ENCODE assay signal across 15 cellular contexts in the genomic region with DNA sequence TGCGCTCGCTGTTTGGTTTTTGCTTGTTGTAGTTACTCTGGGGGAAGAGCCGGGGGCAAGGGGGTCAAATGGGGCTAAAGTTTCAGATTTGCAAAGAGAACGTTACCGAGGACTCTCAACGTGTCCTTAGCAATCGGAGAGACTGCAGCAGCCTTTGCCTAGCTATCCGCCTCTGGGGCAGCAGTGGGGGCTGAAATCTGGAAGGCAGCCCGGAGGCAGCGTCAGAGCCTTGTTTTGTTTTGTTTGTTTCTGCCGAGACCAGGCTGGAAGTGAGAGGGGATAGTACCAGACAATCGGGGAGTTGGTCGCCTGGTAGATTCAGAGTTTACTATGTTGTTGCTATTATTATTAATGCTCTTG. TPM values are rescaled to one million over a fixed set of nuclear protein-coding genes. Genes with fewer than 3 reads are reported as not detected.
DNase-seq lines count a peak whose midpoint lies in the region; ATAC-seq, FAIRE-seq and TF ChIP-seq lines count a peak whose summit lies in the region.
"Had no signal": no experiment of that assay in that cellular context is flagged by ENCODE, and none has a peak within 500 bp of the region (broad histone marks: within the 10 kb centered on the region; RNA-seq: fewer than 3 reads in every experiment).

No MANE protein-coding gene starts in this region.

- H3K27ac ChIP-seq in HEK293 (ENCODE audit: extremely low read depth, low read depth, low read length) (no peak overlapping the region; the same call in 1 of the 2 replicates), cingulate gyrus (ENCODE audit: low read depth, low read length) (peak overlapping the region; percentile 96), kidney (ENCODE audit: low read depth in 2 of 2, low read length in 2 of 2) (no peak overlapping the region), stomach (no peak overlapping the region)
- H3K27ac ChIP-seq: uterus had no signal

- H3K4me1 ChIP-seq in HEK293 (ENCODE audit: control insufficient read depth, insufficient read depth, low read length) = peaks cover 6% of the 10 kb centered on the region
- H3K4me1 ChIP-seq in kidney (ENCODE audit: control insufficient read depth in 1 of 2, insufficient read depth in 1 of 2, low read depth in 1 of 2, low read length in 2 of 2) = no peaks in the 10 kb centered on the region
- H3K4me1 ChIP-seq in stomach = peaks cover 0 to 16% (median 12%) of the 10 kb centered on the region in 4 donors
- H3K4me1 ChIP-seq: uterus had no signal

- no peaks in the 10 kb centered on the region for H3K9me3 Mint-ChIP-seq in activated CD4-positive, alpha-beta T cell treated with anti-CD3 and anti-CD28 coated beads, Interleukin-2, amount 10 ng/mL, durations not matched to agents 7 days and 5 days

- no peak for FAIRE-seq in kidney (lab: Jason Lieb, UNC)

- peaks cover 0 to 49% (median 25%) of the 10 kb centered on the region in 3 donors for H3K27me3 ChIP-seq in stomach

- no peak for TF ChIP-seq CTCF in HEK293 (tag by site-specific recombination; IDR thresholded peaks at IDR 0.05)
- no peak for TF ChIP-seq CTCF in kidney (IDR thresholded peaks at IDR 0.05; ENCODE audit: borderline replicate concordance, extremely low read depth, insufficient read depth)
- TF ChIP-seq CTCF in stomach (IDR thresholded peaks at IDR 0.05) = no peak

- no peak overlapping the region for H3K27ac Mint-ChIP-seq in activated CD4-positive, alpha-beta T cell treated with anti-CD3 and anti-CD28 coated beads, Interleukin-2, amount 10 ng/mL, durations not matched to agents 7 days and 5 days

- TF ChIP-seq EP300 in stomach (IDR thresholded peaks at IDR 0.05) = no peak

- H3K4me3 Mint-ChIP-seq in activated CD4-positive, alpha-beta T cell treated with anti-CD3 and anti-CD28 coated beads, Interleukin-2, amount 10 ng/mL, durations not matched to agents 7 days and 5 days = no peak overlapping the region

- no peaks in the 10 kb centered on the region for H3K36me3 ChIP-seq in HEK293 (ENCODE audit: control insufficient read depth in 2 of 2, insufficient read depth in 1 of 2, low read length in 2 of 2)
- H3K36me3 ChIP-seq in kidney (ENCODE audit: control insufficient read depth in 1 of 2, insufficient read depth in 2 of 2, low read length in 2 of 2) = no peaks in the 10 kb centered on the region
- H3K36me3 ChIP-seq in stomach = no peaks in the 10 kb centered on the region
- H3K36me3 ChIP-seq: uterus had no signal

- H3K4me3 ChIP-seq in HEK293 (ENCODE audit: low read depth, low read length) (peak overlapping the region; percentile 47), kidney (ENCODE audit: low read length in 2 of 2) (peak overlapping the region; percentile 50 to 51), stomach (peak overlapping the region; percentile 24 to 42 (median 32))
- H3K4me3 ChIP-seq: lung, uterus had no signal

- no peaks in the 10 kb centered on the region for H3K9me3 ChIP-seq in HEK293 (ENCODE audit: control insufficient read depth, insufficient read depth, low read depth, low read length)
- no peaks in the 10 kb centered on the region for H3K9me3 ChIP-seq in kidney (ENCODE audit: control insufficient read depth in 1 of 2, low read length in 2 of 2)
- H3K9me3 ChIP-seq in stomach = no peaks in the 10 kb centered on the region
- H3K9me3 ChIP-seq: uterus had no signal

- POLR2A ChIA-PET in HEK293 (lab: Yijun Ruan, JAX) = no interaction called here
- POLR2A ChIA-PET in activated CD4-positive, alpha-beta T cell treated with anti-CD3 and anti-CD28 coated beads, Interleukin-2, amount 10 ng/mL, durations not matched to agents 7 days and 5 days (lab: Charles Lee) = no interaction called here

- CTCF ChIA-PET in HEK293 (lab: Yijun Ruan, JAX) = interaction anchor here (0.6 to 5.5 kb wide), 5 partner anchors 9 to 319 kb away, joined by 3 to 42 read pairs (median 3); no protein-coding TSS in a partner anchor
- CTCF ChIA-PET in activated CD4-positive, alpha-beta T cell treated with anti-CD3 and anti-CD28 coated beads, Interleukin-2, amount 10 ng/mL, durations not matched to agents 7 days and 5 days (lab: Charles Lee) = no interaction called here

- DNase-seq in kidney = no peak
- no peak for DNase-seq in stomach
- DNase-seq in activated CD4-positive, alpha-beta T cell treated with anti-CD3 and anti-CD28 coated beads, Interleukin-2, amount 10 ng/mL, durations not matched to agents 7 days and 5 days = no peak
- DNase-seq in posterior vena cava (ENCODE audit: low spot score) = no peak
- DNase-seq: activated CD8-positive, alpha-beta memory T cell treated with anti-CD3 and anti-CD28 coated beads, Interleukin-2, amount 50 U/mL, for 48 hours; IMR-90; stimulated activated CD4-positive, alpha-beta T cell treated with anti-CD3 and anti-CD28 coated beads, Interleukin-2, amount 100 ng/mL, for 24 hours; uterus had no signal

- ATAC-seq in GM18505 (IDR thresholded peaks at IDR 0.05; ENCODE audit: unreplicated experiment) = no peak
- ATAC-seq in GM21528 (IDR thresholded peaks at IDR 0.05; ENCODE audit: low FRiP score, unreplicated experiment) = no peak

- intact Hi-C loops in kidney (cut with DNase I) (no loop called here), stomach (cut with DNase I; ENCODE audit: low total_unique reads) (no loop called here), posterior vena cava (cut with DNase I) (no loop called here)

- peaks cover 32% of the 10 kb centered on the region for H3K27me3 Mint-ChIP-seq in activated CD4-positive, alpha-beta T cell treated with anti-CD3 and anti-CD28 coated beads, Interleukin-2, amount 10 ng/mL, durations not matched to agents 7 days and 5 days

- no peak overlapping the region for H3K9ac ChIP-seq in kidney (ENCODE audit: low read length in 2 of 2)

- 3 to 8% (median 6%) methylated on average over 13 of the region's 13 CpGs for WGBS in stomach, 5 donors

- no peaks in the 10 kb centered on the region for H3K4me1 Mint-ChIP-seq in activated CD4-positive, alpha-beta T cell treated with anti-CD3 and anti-CD28 coated beads, Interleukin-2, amount 10 ng/mL, durations not matched to agents 7 days and 5 days

- no peaks in the 10 kb centered on the region for H3K36me3 Mint-ChIP-seq in activated CD4-positive, alpha-beta T cell treated with anti-CD3 and anti-CD28 coated beads, Interleukin-2, amount 10 ng/mL, durations not matched to agents 7 days and 5 days (ENCODE audit: low read depth)

- no peak for TF ChIP-seq POLR2A in stomach (IDR thresholded peaks at IDR 0.05)
- no peak for TF ChIP-seq POLR2A in GM18505 (IDR thresholded peaks at IDR 0.05; ENCODE audit: borderline replicate concordance, extremely low read depth, insufficient read depth, insufficient read length)

TF ChIP-seq in HEK293, 187 proteins besides CTCF, POLR2A, EP300 and RAD21:
- TF ChIP-seq ZNF133 (tag by site-specific recombination; IDR thresholded peaks at IDR 0.05) = no peak
- TF ChIP-seq ZNF549 (tag by site-specific recombination; IDR thresholded peaks at IDR 0.05) = no peak
- TF ChIP-seq ZNF2 (tag by site-specific recombination; IDR thresholded peaks at IDR 0.05) = no peak
- TF ChIP-seq ZBTB17 (tag by site-specific recombination; IDR thresholded peaks at IDR 0.05) = no peak
- TF ChIP-seq ZNF561 (tag by site-specific recombination; IDR thresholded peaks at IDR 0.05; ENCODE audit: borderline replicate concordance) = no peak

RNA-seq across cellular contexts. Expression of a gene that starts 1.2 kb away (rescaled TPM):
- 0.16 TPM for total RNA-seq in kidney
- 0.30 TPM for polyA plus RNA-seq in kidney (ENCODE audit: insufficient read depth, low read depth, low replicate concordance)
- 1 to 10 TPM in 1 of 5 donors, under 1 TPM in 1, not detected in 3; 0.43 to 1.5 TPM for total RNA-seq in stomach
- polyA plus RNA-seq in stomach = under 1 TPM in 1 of 3 donors, not detected in 2; 0.15 TPM
- total RNA-seq in activated CD4-positive, alpha-beta T cell treated with anti-CD3 and anti-CD28 coated beads, Interleukin-2, amount 10 ng/mL, durations not matched to agents 7 days and 5 days = not detected
- under 1 TPM; 0.38 to 0.88 TPM for total RNA-seq in posterior vena cava
- total RNA-seq: IMR-90; NCI-H460; T-helper 1 cell treated with Interleukin-12 subunit alpha and Interleukin-12 subunit beta and Interleukin-4 antibody, amounts not matched to agents 30 ng/mL and 1 ng/mL, for 36 hours had no signal
- polyA plus RNA-seq: IMR-90 had no signal
